In the genomic region with DNA sequence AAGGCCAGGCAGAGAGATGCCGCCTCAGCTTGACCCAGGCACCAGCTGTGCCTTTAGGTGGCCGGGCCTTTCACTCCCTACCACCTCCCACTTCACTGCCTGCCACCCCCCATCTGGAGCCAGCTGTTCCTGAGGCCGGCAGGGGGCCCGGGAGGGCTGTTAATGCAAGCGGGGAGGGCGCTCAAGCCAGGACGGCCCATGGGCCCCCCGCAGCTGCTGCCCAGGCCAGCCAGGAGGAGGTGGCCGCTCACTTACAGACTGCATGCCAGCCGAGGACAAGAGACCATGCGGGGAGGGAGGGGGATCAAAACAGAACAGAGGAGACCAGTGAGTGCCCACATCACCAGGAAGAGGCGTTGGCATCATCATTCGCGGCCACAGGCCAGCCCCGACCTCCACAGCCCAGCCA, we compare ENCODE assay signal across 32 cellular contexts. TPM values are rescaled to one million over a fixed set of nuclear protein-coding genes. Genes with fewer than 3 reads are reported as not detected.
A peak's percentile ranks its signal among the peaks of the same experiment; 100 is the strongest.
DNase-seq lines count a peak whose midpoint lies in the region; ATAC-seq and TF ChIP-seq lines count a peak whose summit lies in the region.
"Had no signal": no experiment of that assay in that cellular context is flagged by ENCODE, and none has a peak within 500 bp of the region (broad histone marks: within the 10 kb centered on the region; RNA-seq: fewer than 3 reads in every experiment).

No MANE protein-coding gene starts in this region.

- H3K9ac ChIP-seq in mesenchymal stem cell (ENCODE audit: low read length) (no peak overlapping the region), subcutaneous abdominal adipose tissue (ENCODE audit: low read length in 5 of 5) (peak overlapping the region in 1 of 5 donors; percentile 11)

- H3K18ac ChIP-seq in mesenchymal stem cell (ENCODE audit: low read depth in 1 of 2, low read length in 2 of 2), result no peak overlapping the region

- H4K8ac ChIP-seq in mesenchymal stem cell (ENCODE audit: low read length), result no peak overlapping the region

- no peaks in the 10 kb centered on the region for H3K27me3 ChIP-seq in dorsolateral prefrontal cortex
- no peaks in the 10 kb centered on the region for H3K27me3 ChIP-seq in mesenchymal stem cell (ENCODE audit: control insufficient read depth in 1 of 2, insufficient read depth in 1 of 2, low read length in 2 of 2)
- no peaks in the 10 kb centered on the region for H3K27me3 ChIP-seq in subcutaneous abdominal adipose tissue (ENCODE audit: control insufficient read depth in 5 of 5, insufficient read depth in 4 of 5, low read length in 5 of 5)
- H3K27me3 ChIP-seq in Peyer's patch, result no peaks in the 10 kb centered on the region
- H3K27me3 ChIP-seq: adrenal gland, BE2C, uterus had no signal

- intact Hi-C loops in dorsolateral prefrontal cortex (cut with DNase I), result no loop called here
- intact Hi-C loops in left cardiac atrium (cut with DNase I), result no loop called here

- DNase-seq in dorsolateral prefrontal cortex (peak in 7 of 10 donors; percentile 55 to 85 (median 74)), mesenchymal stem cell (no peak), left cardiac atrium (no peak), Peyer's patch (no peak), DMS53 treated with DMSO at 0.1 percent for 48 hours (lab: John Stamatoyannopoulos, UW; ENCODE audit: unreplicated experiment) (no peak)
- DNase-seq: activated CD4-positive, alpha-beta T cell treated with anti-CD3 and anti-CD28 coated beads for 36 hours; activated CD8-positive, alpha-beta memory T cell treated with anti-CD3 and anti-CD28 coated beads, Interleukin-2, amount 50 U/mL, for 48 hours; activated CD8-positive, alpha-beta T cell treated with anti-CD3 and anti-CD28 coated beads for 36 hours; activated naive CD4-positive, alpha-beta T cell treated with anti-CD3 and anti-CD28 coated beads, Interleukin-2, amount 10 ng/mL, durations not matched to agents 7 days and 5 days; adrenal gland; BE2C; CD8-positive, alpha-beta memory T cell; MV-4-11; NCI-H1436 treated with DMSO at 0.1 percent for 48 hours; NCI-H345; NCI-H748 treated with DMSO at 0.1 percent for 48 hours; stimulated activated naive CD4-positive, alpha-beta T cell treated with Interleukin-2 at 50 U/mL for 16 hours; T1000; uterus had no signal

- H3K14ac ChIP-seq in mesenchymal stem cell (ENCODE audit: low read length in 2 of 2), result no peak overlapping the region

- CTCF ChIA-PET in HEK293 (lab: Yijun Ruan, JAX), result interaction anchor here (0.6 to 3.7 kb wide), 2 partner anchors 9 to 12 kb away, joined by 3 to 19 read pairs; no protein-coding TSS in a partner anchor

- no peak overlapping the region for H3K4me2 ChIP-seq in mesenchymal stem cell (ENCODE audit: low read length, poor library complexity, severe bottlenecking)

- H3K4me3 ChIP-seq in HEK293 (ENCODE audit: low read depth, low read length) (no peak overlapping the region), dorsolateral prefrontal cortex (peak overlapping the region in 47 of 59 donors; percentile 8 to 94 (median 81)), mesenchymal stem cell (ENCODE audit: insufficient read depth in 1 of 2, low read depth in 1 of 2, low read length in 2 of 2) (no peak overlapping the region), subcutaneous abdominal adipose tissue (ENCODE audit: low read depth in 1 of 5, low read length in 5 of 5) (no peak overlapping the region), Peyer's patch (no peak overlapping the region)
- H3K4me3 ChIP-seq: adrenal gland, HAP-1, skin epidermis, uterus had no signal

- no peak overlapping the region for H2AK5ac ChIP-seq in mesenchymal stem cell (ENCODE audit: low read length, severe bottlenecking)

- no peaks in the 10 kb centered on the region for H3K79me1 ChIP-seq in mesenchymal stem cell (replicated peaks; ENCODE audit: low read length, poor library complexity, severe bottlenecking)

- H3K27ac ChIP-seq in HEK293 (ENCODE audit: extremely low read depth, low read depth, low read length) (no peak overlapping the region), dorsolateral prefrontal cortex (peak overlapping the region; percentile 82 to 100 (median 99)), mesenchymal stem cell (ENCODE audit: low read length, poor library complexity, severe bottlenecking) (no peak overlapping the region), subcutaneous abdominal adipose tissue (ENCODE audit: low read depth, low read length) (peak overlapping the region; percentile 10), Peyer's patch (no peak overlapping the region)
- H3K27ac ChIP-seq: skin epidermis, uterus, VCaP had no signal

- H3K9me3 ChIP-seq in HEK293 (ENCODE audit: control insufficient read depth, insufficient read depth, low read depth, low read length) (no peaks in the 10 kb centered on the region), mesenchymal stem cell (ENCODE audit: control insufficient read depth, low read length) (no peaks in the 10 kb centered on the region), subcutaneous abdominal adipose tissue (ENCODE audit: control insufficient read depth in 5 of 5, low read length in 5 of 5) (no peaks in the 10 kb centered on the region), Peyer's patch (no peaks in the 10 kb centered on the region)
- H3K9me3 ChIP-seq: adrenal gland, BE2C, HAP-1, uterus had no signal

- no peak overlapping the region for H3K4ac ChIP-seq in mesenchymal stem cell (ENCODE audit: low read depth in 1 of 2, low read length in 2 of 2)

- TF ChIP-seq CTCF in HEK293 (tag by site-specific recombination; IDR thresholded peaks at IDR 0.05) (no peak), dorsolateral prefrontal cortex (IDR thresholded peaks at IDR 0.05 in 54 of 56, conservative IDR thresholded peaks at IDR 0.05 in 2 of 56; ENCODE audit: low read depth in 1 of 56, partially characterized antibody in 56 of 56) (peak in 10 of 56 donors; percentile 15 to 37 (median 22)), Peyer's patch (IDR thresholded peaks at IDR 0.05) (no peak)

- H3K4me1 ChIP-seq in HEK293 (ENCODE audit: control insufficient read depth, insufficient read depth, low read length) (peaks cover 2% of the 10 kb centered on the region; the same call in 1 of the 2 replicates), mesenchymal stem cell (ENCODE audit: control insufficient read depth, insufficient read depth, low read depth, low read length) (peaks cover 33% of the 10 kb centered on the region), subcutaneous abdominal adipose tissue (ENCODE audit: control insufficient read depth in 5 of 5, insufficient read depth in 5 of 5, low read length in 5 of 5) (peaks cover 4 to 53% (median 41%) of the 10 kb centered on the region in 5 donors), Peyer's patch (peaks cover 7 to 52% (median 10%) of the 10 kb centered on the region in 4 donors)

- H3K36me3 ChIP-seq in HEK293 (ENCODE audit: control insufficient read depth in 2 of 2, insufficient read depth in 1 of 2, low read length in 2 of 2) (peaks cover 0 to 13% of the 10 kb centered on the region in 2 experiments; a peak in 1 of 3 replicates), mesenchymal stem cell (ENCODE audit: control insufficient read depth in 1 of 2, insufficient read depth in 2 of 2, low read depth in 1 of 2, low read length in 2 of 2) (peaks cover 0 to 21% of the 10 kb centered on the region in 2 experiments), subcutaneous abdominal adipose tissue (ENCODE audit: control insufficient read depth in 5 of 5, insufficient read depth in 5 of 5, low read length in 5 of 5) (peaks cover 0 to 24% (median 8%) of the 10 kb centered on the region in 5 donors), Peyer's patch (no peaks in the 10 kb centered on the region)
- H3K36me3 ChIP-seq: adrenal gland, uterus had no signal

- ATAC-seq in left cardiac atrium, result no peak
- ATAC-seq in GM18909 (IDR thresholded peaks at IDR 0.05; ENCODE audit: poor library complexity, unreplicated experiment), result no peak
- ATAC-seq: activated CD4-positive, alpha-beta T cell treated with anti-CD3 and anti-CD28 coated beads for 36 hours; activated CD8-positive, alpha-beta T cell treated with anti-CD3 and anti-CD28 coated beads for 36 hours had no signal

- 83% methylated on average over 15 of the region's 15 CpGs for WGBS in mesenchymal stem cell

- H2BK15ac ChIP-seq in mesenchymal stem cell (ENCODE audit: low read depth, poor library complexity, severe bottlenecking), result no peak overlapping the region

- H2BK120ac ChIP-seq in mesenchymal stem cell (ENCODE audit: low read depth, low read length), result no peak overlapping the region

- POLR2A ChIA-PET in HEK293 (lab: Yijun Ruan, JAX), result interaction anchor here (1.1 kb wide), 1 partner anchor 184 kb away, joined by 3 read pairs; no protein-coding TSS in a partner anchor

- no peak for TF ChIP-seq POLR2A in Peyer's patch (IDR thresholded peaks at IDR 0.05)

- no peak overlapping the region for H2AFZ ChIP-seq in mesenchymal stem cell (ENCODE audit: low read depth, low read length)

- H3K23ac ChIP-seq in mesenchymal stem cell (ENCODE audit: low read length in 2 of 2), result no peak overlapping the region

- H4K91ac ChIP-seq in mesenchymal stem cell (ENCODE audit: low read length), result peak overlapping the region; percentile 76

- H2BK12ac ChIP-seq in mesenchymal stem cell (ENCODE audit: low read length in 2 of 2), result no peak overlapping the region

- H2BK5ac ChIP-seq in mesenchymal stem cell (ENCODE audit: low read depth, low read length, poor library complexity, severe bottlenecking), result no peak overlapping the region

RNA-seq across cellular contexts. Expression of gene ABCA2, which starts 4.5 kb away (rescaled TPM):
- 1,000 to 10,000 TPM in 22 of 120 experiments, 100 to 1,000 TPM in 98; 266 to 2,644 (median 606) TPM for total RNA-seq in dorsolateral prefrontal cortex
- 20.0 TPM for polyA plus RNA-seq in mesenchymal stem cell (2013, experiment 1 of 2)
- 17.9 TPM for polyA plus RNA-seq in mesenchymal stem cell (2013, experiment 2 of 2)
- total RNA-seq in left cardiac atrium, result 10 to 100 TPM; 30.0 to 33.2 TPM
- total RNA-seq in Peyer's patch, result 10 to 100 TPM; 46.4 to 69.0 (median 49.0) TPM

RNA-seq across cellular contexts. Expression of gene FUT7, which starts 8.3 kb away (rescaled TPM):
- total RNA-seq in dorsolateral prefrontal cortex, result 1 to 10 TPM in 3 of 120 experiments, under 1 TPM in 54, not detected in 63; 0.14 to 1.7 (median 0.33) TPM
- polyA plus RNA-seq in mesenchymal stem cell (2013, experiment 1 of 2), result not detected
- polyA plus RNA-seq in mesenchymal stem cell (2013, experiment 2 of 2), result not detected
- total RNA-seq in left cardiac atrium, result under 1 TPM; 0.24 to 0.35 TPM
- total RNA-seq in Peyer's patch, result not detected
- total RNA-seq: endothelial cell of umbilical vein, frontal cortex, myocyte, pulmonary artery endothelial cell, uterus had no signal
- polyA plus RNA-seq: endothelial cell of umbilical vein had no signal

RNA-seq across cellular contexts. Expression of gene NPDC1, which starts 22.4 kb away (rescaled TPM):
- total RNA-seq in dorsolateral prefrontal cortex (100 to 1,000 TPM; 142 to 297 (median 214) TPM), left cardiac atrium (10 to 100 TPM; 75.4 to 87.3 TPM), Peyer's patch (100 to 1,000 TPM in 2 of 4 donors, 10 to 100 TPM in 2; 54.2 to 106 (median 83.8) TPM)
- 27.3 TPM for polyA plus RNA-seq in mesenchymal stem cell (2013, experiment 1 of 2)
- polyA plus RNA-seq in mesenchymal stem cell (2013, experiment 2 of 2), result 25.4 TPM

RNA-seq across cellular contexts. Expression of gene CLIC3, which starts 27.2 kb away (rescaled TPM):
- total RNA-seq in dorsolateral prefrontal cortex (1 to 10 TPM in 30 of 120 experiments, under 1 TPM in 28, not detected in 62; 0.47 to 3.2 (median 1.0) TPM), left cardiac atrium (1 to 10 TPM; 2.6 to 8.5 TPM), Peyer's patch (1 to 10 TPM in 1 of 4 donors, not detected in 3; 3.3 TPM)
- polyA plus RNA-seq in mesenchymal stem cell (2013, experiment 1 of 2), result 4.4 TPM
- 4.3 TPM for polyA plus RNA-seq in mesenchymal stem cell (2013, experiment 2 of 2)
- total RNA-seq: activated CD4-positive, alpha-beta T cell treated with anti-CD3 and anti-CD28 coated beads for 36 hours; activated CD8-positive, alpha-beta T cell treated with anti-CD3 and anti-CD28 coated beads for 36 hours; cerebellum; endothelial cell of umbilical vein; frontal cortex; myocyte had no signal

RNA-seq across cellular contexts. Expression of gene ENTPD2, which starts 30.3 kb away (rescaled TPM):
- total RNA-seq in dorsolateral prefrontal cortex (10 to 100 TPM in 105 of 120 experiments, 1 to 10 TPM in 15; 4.7 to 47.5 (median 15.7) TPM), left cardiac atrium (1 to 10 TPM in 1 of 2 donors, under 1 TPM in 1; 0.60 to 2.2 TPM), Peyer's patch (10 to 100 TPM in 3 of 4 donors, 1 to 10 TPM in 1; 5.0 to 53.8 (median 28.9) TPM)
- not detected for polyA plus RNA-seq in mesenchymal stem cell (2013, experiment 1 of 2)
- not detected for polyA plus RNA-seq in mesenchymal stem cell (2013, experiment 2 of 2)
- total RNA-seq: activated CD8-positive, alpha-beta T cell treated with anti-CD3 and anti-CD28 coated beads for 36 hours; CD8-positive, alpha-beta memory T cell; endothelial cell of umbilical vein; mesenteric fat pad; pulmonary artery endothelial cell had no signal
- polyA plus RNA-seq: CD8-positive, alpha-beta memory T cell; endothelial cell of umbilical vein; IgD-negative memory B cell had no signal

Comparison
In these comparisons a context has a peak if more than half of its experiments do, and no peak if none do; other contexts are left out.
1. H3K27ac ChIP-seq: peak in dorsolateral prefrontal cortex (59 of 59) and subcutaneous abdominal adipose tissue (single experiment); none in HEK293 (single experiment), mesenchymal stem cell (single experiment) and Peyer's patch (0 of 4).
2. H3K4me3 ChIP-seq: peak in dorsolateral prefrontal cortex (47 of 59); none in HEK293 (single experiment), mesenchymal stem cell (0 of 2), subcutaneous abdominal adipose tissue (0 of 5) and Peyer's patch (0 of 4).
3. DNase-seq: peak in dorsolateral prefrontal cortex (7 of 10); none in mesenchymal stem cell (single experiment), left cardiac atrium (single experiment), Peyer's patch (0 of 3) and DMS53 treated with DMSO at 0.1 percent for 48 hours (single experiment).